7 cellular contexts compared by ENCODE assay signal in genomic region chr5:149731617-149732400, GRCh38. TPM values are rescaled to one million over a fixed set of nuclear protein-coding genes. Genes with fewer than 3 reads are reported as not detected.
DNase-seq lines count a peak whose midpoint lies in the region; ATAC-seq and FAIRE-seq lines count a peak whose summit lies in the region.

No MANE protein-coding gene starts in this region.

- no peaks in the 10 kb centered on the region for H3K9me3 Mint-ChIP-seq in activated CD4-positive, alpha-beta memory T cell treated with anti-CD3 and anti-CD28 coated beads, Interleukin-2, amount 10 ng/mL, durations not matched to agents 7 days and 5 days

- H3K27me3 Mint-ChIP-seq in activated CD4-positive, alpha-beta memory T cell treated with anti-CD3 and anti-CD28 coated beads, Interleukin-2, amount 10 ng/mL, durations not matched to agents 7 days and 5 days, result peaks cover 10% of the 10 kb centered on the region

- peaks cover 4% of the 10 kb centered on the region for H3K4me1 Mint-ChIP-seq in activated CD4-positive, alpha-beta memory T cell treated with anti-CD3 and anti-CD28 coated beads, Interleukin-2, amount 10 ng/mL, durations not matched to agents 7 days and 5 days

- CTCF ChIA-PET in activated CD4-positive, alpha-beta memory T cell treated with anti-CD3 and anti-CD28 coated beads, Interleukin-2, amount 10 ng/mL, durations not matched to agents 7 days and 5 days (lab: Charles Lee), result interaction anchor here (0.6 to 2.1 kb wide), 8 partner anchors 10 to 230 kb away, joined by 3 to 9 read pairs (median 4); no protein-coding TSS in a partner anchor

- peak overlapping the region; percentile 82 for H3K4me3 Mint-ChIP-seq in activated CD4-positive, alpha-beta memory T cell treated with anti-CD3 and anti-CD28 coated beads, Interleukin-2, amount 10 ng/mL, durations not matched to agents 7 days and 5 days

- DNase-seq in GM18507 (ENCODE audit: extremely low spot score, insufficient read length, low read depth) (peak; percentile 65), NCI-H510A (lab: John Stamatoyannopoulos, UW) (peak; percentile 36), lung microvascular endothelial cell (ENCODE audit: low read depth in 2 of 2) (peak; percentile 65 to 66)
- peak; percentile 78 for DNase-seq in activated CD4-positive, alpha-beta memory T cell treated with anti-CD3 and anti-CD28 coated beads, Interleukin-2, amount 10 ng/mL, durations not matched to agents 7 days and 5 days
- peak; percentile 47 to 59 (median 53) for DNase-seq in effector memory CD4-positive, alpha-beta T cell
- peak; percentile 62 to 77 (median 68) for DNase-seq in stimulated activated CD4-positive, alpha-beta T cell treated with anti-CD3 and anti-CD28 coated beads, TNF-alpha, amount 100 ng/mL, for 4 hours (ENCODE audit: low read depth in 3 of 3)

- no peaks in the 10 kb centered on the region for H3K9me3 ChIP-seq in effector memory CD4-positive, alpha-beta T cell (ENCODE audit: control insufficient read depth, low read length)

- no peaks in the 10 kb centered on the region for H3K36me3 ChIP-seq in effector memory CD4-positive, alpha-beta T cell (ENCODE audit: control insufficient read depth, insufficient read depth, low read length)

- no peaks in the 10 kb centered on the region for H3K27me3 ChIP-seq in effector memory CD4-positive, alpha-beta T cell (replicated peaks; ENCODE audit: control insufficient read depth, insufficient read depth, low read length, poor library complexity, severe bottlenecking)

- peak; percentile 90 for FAIRE-seq in GM18507 (lab: Jason Lieb, UNC)

- POLR2A ChIA-PET in activated CD4-positive, alpha-beta memory T cell treated with anti-CD3 and anti-CD28 coated beads, Interleukin-2, amount 10 ng/mL, durations not matched to agents 7 days and 5 days (lab: Charles Lee), result interaction anchor here (0.7 to 2.2 kb wide), 6 partner anchors 11 to 376 kb away, joined by 3 to 12 read pairs (median 4); partner anchors contain the start of genes HMGXB3 and TIGD6

- H3K4me3 ChIP-seq in effector memory CD4-positive, alpha-beta T cell (ENCODE audit: insufficient read depth, low read depth, low read length, poor library complexity, severe bottlenecking), result peak overlapping the region; percentile 75

- H3K27ac ChIP-seq in effector memory CD4-positive, alpha-beta T cell (ENCODE audit: insufficient read depth, low read length, poor library complexity, severe bottlenecking), result peak overlapping the region; percentile 46

- H3K4me1 ChIP-seq in effector memory CD4-positive, alpha-beta T cell (ENCODE audit: control insufficient read depth, insufficient read depth, low read length, poor library complexity, severe bottlenecking), result no peaks in the 10 kb centered on the region

- peak; percentile 51 for ATAC-seq in HG02870 (IDR thresholded peaks at IDR 0.05; ENCODE audit: unreplicated experiment)

- H3K27ac Mint-ChIP-seq in activated CD4-positive, alpha-beta memory T cell treated with anti-CD3 and anti-CD28 coated beads, Interleukin-2, amount 10 ng/mL, durations not matched to agents 7 days and 5 days, result no peak overlapping the region

- H3K36me3 Mint-ChIP-seq in activated CD4-positive, alpha-beta memory T cell treated with anti-CD3 and anti-CD28 coated beads, Interleukin-2, amount 10 ng/mL, durations not matched to agents 7 days and 5 days (ENCODE audit: low read depth), result no peaks in the 10 kb centered on the region

RNA-seq across cellular contexts. Expression of gene PPARGC1B, which starts 1.7 kb away (rescaled TPM):
- total RNA-seq in activated CD4-positive, alpha-beta memory T cell treated with anti-CD3 and anti-CD28 coated beads, Interleukin-2, amount 10 ng/mL, durations not matched to agents 7 days and 5 days, result 1 to 10 TPM; 2.7 to 2.8 TPM
- 1.1 and 2.0 TPM in 2 replicates for total RNA-seq in lung microvascular endothelial cell

Comparison
In these comparisons a context has a peak if more than half of its experiments do, and no peak if none do; other contexts are left out.
1. Peak in every context shown above with its lines: DNase-seq, ATAC-seq, H3K4me3 ChIP-seq and H3K27ac ChIP-seq.